ENCODE assay signal across 9 cellular contexts in genomic region chr12:122081108-122081696, GRCh38. TPM values are rescaled to one million over a fixed set of nuclear protein-coding genes. Genes with fewer than 3 reads are reported as not detected.
DNase-seq lines count a peak whose midpoint lies in the region; ATAC-seq, FAIRE-seq and TF ChIP-seq lines count a peak whose summit lies in the region.
"Had no signal": no experiment of that assay in that cellular context is flagged by ENCODE, and none has a peak within 500 bp of the region (broad histone marks: within the 10 kb centered on the region; RNA-seq: fewer than 3 reads in every experiment).

No MANE protein-coding gene starts in this region.

- FAIRE-seq in H54 (lab: Jason Lieb, UNC) = no peak
- FAIRE-seq: TTC549 had no signal

- H4K20me1 ChIP-seq in fibroblast of lung (ENCODE audit: control insufficient read depth, extremely low read depth, insufficient read depth, low read length) = no peaks in the 10 kb centered on the region

- ATAC-seq in GM21825 (IDR thresholded peaks at IDR 0.05; ENCODE audit: unreplicated experiment) = no peak

- H3K27me3 Mint-ChIP-seq in T-helper 2 cell treated with Interferon-gamma antibody and Interleukin-4, amounts not matched to agents 5 μg/mL and 100 μg/mL, for 36 hours (ENCODE audit: low read depth) = peaks cover under 1% of the 10 kb centered on the region

- H3K36me3 Mint-ChIP-seq in T-helper 2 cell treated with Interferon-gamma antibody and Interleukin-4, amounts not matched to agents 5 μg/mL and 100 μg/mL, for 36 hours (ENCODE audit: low read depth) = peaks cover 30% of the 10 kb centered on the region

- peak overlapping the region; percentile 97 for H3K4me2 ChIP-seq in fibroblast of lung (ENCODE audit: extremely low read depth, insufficient read depth, low read length)

- H3K4me3 Mint-ChIP-seq in T-helper 2 cell treated with Interferon-gamma antibody and Interleukin-4, amounts not matched to agents 5 μg/mL and 100 μg/mL, for 36 hours = peak overlapping the region; percentile 94

- H3K4me1 ChIP-seq in fibroblast of lung (ENCODE audit: control insufficient read depth, extremely low read depth, insufficient read depth, low read length) (peaks cover 16% of the 10 kb centered on the region), prostate gland (replicated peaks) (no peaks in the 10 kb centered on the region)

- no peak for TF ChIP-seq POLR2A in H54 (IDR thresholded peaks at IDR 0.05; ENCODE audit: low read depth, low read length)
- TF ChIP-seq POLR2A in prostate gland (IDR thresholded peaks at IDR 0.05) = no peak

- DNase-seq in H54 (ENCODE audit: insufficient read length, low spot score) (peak; percentile 56), fibroblast of lung (ENCODE audit: low read depth in 2 of 2) (peak; percentile 62 to 79), prostate gland (ENCODE audit: low spot score) (no peak), GM19238 (ENCODE audit: insufficient read length, low spot score) (no peak), NCI-H524 treated with DMSO at 0.1 percent for 48 hours (lab: John Stamatoyannopoulos, UW) (no peak), NCI-H446 (lab: John Stamatoyannopoulos, UW) (no peak)
- DNase-seq in T-helper 2 cell treated with Interferon-gamma antibody and Interleukin-4, amounts not matched to agents 5 μg/mL and 100 μg/mL, for 36 hours (ENCODE audit: low spot score) = peak; percentile 41

- peaks cover 51% of the 10 kb centered on the region for H3K4me1 Mint-ChIP-seq in T-helper 2 cell treated with Interferon-gamma antibody and Interleukin-4, amounts not matched to agents 5 μg/mL and 100 μg/mL, for 36 hours (ENCODE audit: low read depth)

- peaks cover 7% of the 10 kb centered on the region for H3K36me3 ChIP-seq in fibroblast of lung (ENCODE audit: control insufficient read depth, insufficient read depth, low read length)
- H3K36me3 ChIP-seq in prostate gland = no peaks in the 10 kb centered on the region

- intact Hi-C loops in prostate gland (cut with DNase I) = no loop called here

- WGBS in prostate gland = 66% methylated on average over 9 of the region's 9 CpGs

- peaks cover 46% of the 10 kb centered on the region for H3K79me2 ChIP-seq in fibroblast of lung (ENCODE audit: control insufficient read depth, insufficient read depth, low read length)

- H3K4me3 ChIP-seq in fibroblast of lung (replicated peaks in 1 of 4; ENCODE audit: control extremely low read depth in 1 of 4, insufficient read depth in 1 of 4, low read depth in 3 of 4, low read length in 4 of 4) = peak overlapping the region; percentile 74 to 92 (median 84)
- H3K4me3 ChIP-seq in prostate gland = peak overlapping the region; percentile 4 to 53

- peak overlapping the region; percentile 82 for H3K27ac Mint-ChIP-seq in T-helper 2 cell treated with Interferon-gamma antibody and Interleukin-4, amounts not matched to agents 5 μg/mL and 100 μg/mL, for 36 hours

- H3K9ac ChIP-seq in fibroblast of lung (ENCODE audit: insufficient read depth, low read length) = no peak overlapping the region

- no peaks in the 10 kb centered on the region for H3K9me3 ChIP-seq in fibroblast of lung (ENCODE audit: control insufficient read depth, insufficient read depth, low read depth, low read length)
- no peaks in the 10 kb centered on the region for H3K9me3 ChIP-seq in prostate gland

- TF ChIP-seq CTCF in fibroblast of lung (conservative IDR thresholded peaks at IDR 0.05 in 1 of 2, IDR thresholded peaks at IDR 0.05 in 1 of 2; ENCODE audit: low read depth in 1 of 2, low read length in 2 of 2) = no peak
- no peak for TF ChIP-seq CTCF in prostate gland (IDR thresholded peaks at IDR 0.05)

- peak overlapping the region; percentile 79 for H3K27ac ChIP-seq in fibroblast of lung (ENCODE audit: insufficient read depth, low read length)
- H3K27ac ChIP-seq in prostate gland = peak overlapping the region in 1 of 2 donors; percentile 55

- H2AFZ ChIP-seq in fibroblast of lung (ENCODE audit: low read length) = no peak overlapping the region

- no peaks in the 10 kb centered on the region for H3K9me3 Mint-ChIP-seq in T-helper 2 cell treated with Interferon-gamma antibody and Interleukin-4, amounts not matched to agents 5 μg/mL and 100 μg/mL, for 36 hours

- H3K27me3 ChIP-seq in fibroblast of lung (ENCODE audit: control insufficient read depth, insufficient read depth, low read length) = no peaks in the 10 kb centered on the region
- H3K27me3 ChIP-seq in prostate gland (replicated peaks; ENCODE audit: insufficient read depth) = no peaks in the 10 kb centered on the region

RNA-seq across cellular contexts. Expression of gene MLXIP, which starts 2.6 kb away (rescaled TPM):
- total RNA-seq in fibroblast of lung (12.6 and 17.0 TPM in 2 replicates), prostate gland (10 to 100 TPM; 13.1 to 57.7 TPM)
- polyA plus RNA-seq in fibroblast of lung = 6.6 and 10.1 TPM in 2 replicates
- polyA plus RNA-seq in fibroblast of lung (2012) = 16.8 and 17.2 TPM in 2 replicates
- polyA minus RNA-seq in fibroblast of lung (ENCODE audit: low replicate concordance) = 32.6 and 47.8 TPM in 2 replicates

RNA-seq across cellular contexts. Expression of gene BCL7A, which starts 59.5 kb away (rescaled TPM):
- total RNA-seq in fibroblast of lung (4.9 and 7.4 TPM in 2 replicates), prostate gland (10 to 100 TPM; 10.3 to 15.4 TPM)
- 3.8 and 8.0 TPM in 2 replicates for polyA plus RNA-seq in fibroblast of lung
- 3.8 and 6.5 TPM in 2 replicates for polyA plus RNA-seq in fibroblast of lung (2012)
- 7.7 and 7.8 TPM in 2 replicates for polyA minus RNA-seq in fibroblast of lung (ENCODE audit: low replicate concordance)

Comparison
In these comparisons a context has a peak if more than half of its experiments do, and no peak if none do; other contexts are left out.
1. DNase-seq: peak in H54 (single experiment), T-helper 2 cell treated with Interferon-gamma antibody and Interleukin-4, amounts not matched to agents 5 μg/mL and 100 μg/mL, for 36 hours (single experiment) and fibroblast of lung (2 of 2); none in prostate gland (single experiment), GM19238 (single experiment), NCI-H524 treated with DMSO at 0.1 percent for 48 hours (single experiment) and NCI-H446 (0 of 2).